ENCODE assay signal across 13 cellular contexts in the genomic region with DNA sequence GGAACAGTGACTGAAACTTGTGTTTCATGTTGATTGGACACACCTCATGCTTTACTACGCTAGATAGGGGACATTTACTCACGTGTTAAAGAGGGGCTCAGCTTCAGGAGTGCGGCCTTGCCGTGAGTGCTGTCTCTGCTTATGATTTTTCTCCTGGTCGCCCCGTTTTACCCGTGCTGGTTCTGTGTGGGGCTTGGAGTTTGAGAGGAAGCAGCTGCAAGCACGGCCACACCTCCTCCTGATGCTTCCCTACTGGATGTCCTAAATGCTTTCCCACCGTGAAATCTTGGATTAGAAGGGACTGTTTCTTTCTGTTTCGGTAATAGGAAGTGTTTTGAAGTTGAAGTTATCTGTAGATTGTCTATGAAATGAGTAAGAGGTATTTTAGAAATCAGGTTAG. TPM values are rescaled to one million over a fixed set of nuclear protein-coding genes. Genes with fewer than 3 reads are reported as not detected.
DNase-seq lines count a peak whose midpoint lies in the region; ATAC-seq and TF ChIP-seq lines count a peak whose summit lies in the region.
"Had no signal": no experiment of that assay in that cellular context is flagged by ENCODE, and none has a peak within 500 bp of the region (broad histone marks: within the 10 kb centered on the region; RNA-seq: fewer than 3 reads in every experiment).

No MANE protein-coding gene starts in this region.

- H3K27ac Mint-ChIP-seq in activated naive CD4-positive, alpha-beta T cell treated with anti-CD3 and anti-CD28 coated beads, Interleukin-2, amount 50 U/mL, for 72 hours: peak overlapping the region; percentile 40 to 66
- peak overlapping the region; percentile 92 to 98 (median 96) for H3K27ac Mint-ChIP-seq in immature natural killer cell
- H3K27ac Mint-ChIP-seq in type B pancreatic cell: peak overlapping the region; percentile 27

- POLR2A ChIA-PET in PC-3 (lab: Charles Lee; ENCODE audit: unreplicated experiment): no interaction called here

- TF ChIP-seq CTCF in type B pancreatic cell (conservative IDR thresholded peaks at IDR 0.05) (no peak), brain microvascular endothelial cell (IDR thresholded peaks at IDR 0.05; ENCODE audit: low read depth, low read length, missing control alignments) (no peak), PC-3 (conservative IDR thresholded peaks at IDR 0.05; ENCODE audit: low read depth, low read length) (no peak)

- no peak overlapping the region for H2AFZ ChIP-seq in PC-3 (ENCODE audit: low read length)
- H2AFZ ChIP-seq: GM23338 had no signal

- in situ Hi-C loops in brain microvascular endothelial cell (cut with HindIII; ENCODE audit: low pct_ligation_motif_present, low sequenced_read_pairs): no loop called here

- H3K79me2 ChIP-seq in PC-3 (ENCODE audit: low read length): no peaks in the 10 kb centered on the region

- CTCF ChIA-PET in PC-3 (lab: Charles Lee): no interaction called here

- BruUV-seq in PC-3 (replicated peaks; lab: Mats Ljungman, UMichigan): no TSS peak

- H3K4me2 ChIP-seq in PC-3 (ENCODE audit: low read length): no peak overlapping the region
- H3K4me2 ChIP-seq: GM23338 had no signal

- H3K4me1 Mint-ChIP-seq in immature natural killer cell: peaks cover 31 to 36% of the 10 kb centered on the region in 2 donors
- peaks cover 40% of the 10 kb centered on the region for H3K4me1 Mint-ChIP-seq in type B pancreatic cell (ENCODE audit: unreplicated experiment)

- DNase-seq in activated T-cell treated with anti-CD3 and anti-CD28 coated beads, Interleukin-2, amount 50 U/mL, for 1 hour: peak; percentile 38
- DNase-seq in activated T-cell treated with anti-CD3 and anti-CD28 coated beads, Interleukin-2, amount 50 U/mL, for 48 hours: no peak
- DNase-seq in activated naive CD4-positive, alpha-beta T cell treated with anti-CD3 and anti-CD28 coated beads, Interleukin-2, amount 50 U/mL, for 72 hours (ENCODE audit: low spot score in 2 of 2): no peak
- DNase-seq in immature natural killer cell (no peak), type B pancreatic cell (ENCODE audit: extremely low spot score, unreplicated experiment) (no peak), cerebellum (ENCODE audit: low spot score) (no peak), brain microvascular endothelial cell (no peak), PC-3 (no peak)
- DNase-seq: GDM1 had no signal

- H3K9me2 ChIP-seq in PC-3 (replicated peaks; ENCODE audit: low read length): no peaks in the 10 kb centered on the region

- ATAC-seq in activated naive CD4-positive, alpha-beta T cell treated with anti-CD3 and anti-CD28 coated beads, Interleukin-2, amount 50 U/mL, for 72 hours: peak in 1 of 2 donors; percentile 52
- no peak for ATAC-seq in PC-3
- ATAC-seq: GM23338, psoas muscle had no signal

- H3K9me3 ChIP-seq in PC-3 (ENCODE audit: low read length): no peaks in the 10 kb centered on the region
- H3K9me3 ChIP-seq: psoas muscle had no signal

- peaks cover 18% of the 10 kb centered on the region for H3K4me1 ChIP-seq in PC-3 (ENCODE audit: insufficient read depth, low read length)

- no peak overlapping the region for H3K27ac ChIP-seq in brain microvascular endothelial cell
- no peak overlapping the region for H3K27ac ChIP-seq in PC-3 (ENCODE audit: low read length)
- H3K27ac ChIP-seq: psoas muscle had no signal

- H3K36me3 ChIP-seq in brain microvascular endothelial cell (replicated peaks) (no peaks in the 10 kb centered on the region), PC-3 (ENCODE audit: low read depth, low read length) (no peaks in the 10 kb centered on the region)

- H3K27me3 ChIP-seq in brain microvascular endothelial cell (replicated peaks) (no peaks in the 10 kb centered on the region), PC-3 (ENCODE audit: low read length) (no peaks in the 10 kb centered on the region)

- peaks cover 8 to 12% (median 11%) of the 10 kb centered on the region in 3 donors for H3K27me3 Mint-ChIP-seq in immature natural killer cell (ENCODE audit: low read depth in 3 of 3)
- no peaks in the 10 kb centered on the region for H3K27me3 Mint-ChIP-seq in type B pancreatic cell

- H3K4me3 ChIP-seq in brain microvascular endothelial cell (ENCODE audit: low read depth, low read length) (no peak overlapping the region), PC-3 (ENCODE audit: low read length) (no peak overlapping the region)
- H3K4me3 ChIP-seq: GM23338, psoas muscle had no signal

- no peak overlapping the region for H3K9ac ChIP-seq in PC-3 (ENCODE audit: low read length)

- peak overlapping the region; percentile 41 to 82 (median 71) for H3K4me3 Mint-ChIP-seq in immature natural killer cell
- peak overlapping the region; percentile 2 for H3K4me3 Mint-ChIP-seq in type B pancreatic cell
- H3K4me3 Mint-ChIP-seq: GM23338 had no signal

- H3F3A ChIP-seq in PC-3 (ENCODE audit: low read length, unreplicated experiment): no peaks in the 10 kb centered on the region

- H3K36me3 Mint-ChIP-seq in activated naive CD4-positive, alpha-beta T cell treated with anti-CD3 and anti-CD28 coated beads, Interleukin-2, amount 50 U/mL, for 72 hours: peaks cover 0 to 12% of the 10 kb centered on the region in 2 donors
- H3K36me3 Mint-ChIP-seq in immature natural killer cell (peaks cover 16 to 42% (median 42%) of the 10 kb centered on the region in 3 donors), type B pancreatic cell (peaks cover 19% of the 10 kb centered on the region)

- no peaks in the 10 kb centered on the region for H4K20me1 ChIP-seq in PC-3 (ENCODE audit: low read length)

- intact Hi-C loops in PC-3 (cut with micrococcal nuclease): no loop called here

- H3K9me3 Mint-ChIP-seq in activated naive CD4-positive, alpha-beta T cell treated with anti-CD3 and anti-CD28 coated beads, Interleukin-2, amount 50 U/mL, for 72 hours: no peaks in the 10 kb centered on the region
- H3K9me3 Mint-ChIP-seq in immature natural killer cell: peaks cover 0 to 2% (median 0%) of the 10 kb centered on the region in 6 donors
- no peaks in the 10 kb centered on the region for H3K9me3 Mint-ChIP-seq in type B pancreatic cell
- H3K9me3 Mint-ChIP-seq: GM23338 had no signal

RNA-seq across cellular contexts. Expression of gene ZNF750, which starts 54.0 kb away (rescaled TPM):
- total RNA-seq in activated naive CD4-positive, alpha-beta T cell treated with anti-CD3 and anti-CD28 coated beads, Interleukin-2, amount 50 U/mL, for 72 hours: not detected
- polyA plus RNA-seq in immature natural killer cell: under 1 TPM in 1 of 3 donors, not detected in 2; 0.11 TPM
- total RNA-seq in type B pancreatic cell (ENCODE audit: low replicate concordance) (10.3 and 34.7 TPM in 2 replicates), cerebellum (not detected), PC-3 (2014; rRNA removed) (not detected in 2 replicates)
- total RNA-seq: M059J, NCI-H460 had no signal

Comparison
In these comparisons a context has a peak if more than half of its experiments do, and no peak if none do; other contexts are left out.
1. H3K27ac Mint-ChIP-seq: peak in every context shown above with its lines; median percentile 96 in immature natural killer cell; 53 in activated naive CD4-positive, alpha-beta T cell treated with anti-CD3 and anti-CD28 coated beads, Interleukin-2, amount 50 U/mL, for 72 hours; 27 in type B pancreatic cell.
2. RNA of gene ZNF750, which starts 54.0 kb away (total RNA-seq): 10.3 to 34.7 TPM in type B pancreatic cell; not detected in PC-3, not detected in activated naive CD4-positive, alpha-beta T cell treated with anti-CD3 and anti-CD28 coated beads, Interleukin-2, amount 50 U/mL, for 72 hours and not detected in cerebellum (single experiment); every median in the first group is over 10 times any median in the second.